ENCODE assay signal across 8 cellular contexts in genomic region chr19:38543807-38544568, GRCh38.
DNase-seq lines count a peak whose midpoint lies in the region; ATAC-seq lines count a peak whose summit lies in the region.

No MANE protein-coding gene starts in this region.

- DNase-seq in COLO829 (ENCODE audit: low spot score) (peak; percentile 96), GM19238 (ENCODE audit: insufficient read length, low spot score) (peak; percentile 40), NCI-H2227 treated with DMSO at 0.1 percent for 48 hours (lab: John Stamatoyannopoulos, UW) (peak; percentile 100), fibroblast of the conjunctiva (ENCODE audit: low read depth) (peak; percentile 69), non-pigmented ciliary epithelial cell (ENCODE audit: low read depth) (peak; percentile 62)
- peak; percentile 65 for DNase-seq in activated CD4-positive, alpha-beta memory T cell treated with anti-CD3 and anti-CD28 coated beads for 36 hours

- POLR2A ChIA-PET in activated CD4-positive, alpha-beta memory T cell treated with anti-CD3 and anti-CD28 coated beads for 36 hours (lab: Charles Lee): no interaction called here

- peak overlapping the region; percentile 51 for H3K4me3 Mint-ChIP-seq in activated CD4-positive, alpha-beta memory T cell treated with anti-CD3 and anti-CD28 coated beads for 36 hours

- peaks cover 27% of the 10 kb centered on the region for H3K4me1 Mint-ChIP-seq in activated CD4-positive, alpha-beta memory T cell treated with anti-CD3 and anti-CD28 coated beads for 36 hours (ENCODE audit: low read depth)

- ATAC-seq in GM19395 (IDR thresholded peaks at IDR 0.05; ENCODE audit: unreplicated experiment): no peak
- no peak for ATAC-seq in GM21619 (IDR thresholded peaks at IDR 0.05; ENCODE audit: unreplicated experiment)

- intact Hi-C loops in activated CD4-positive, alpha-beta memory T cell treated with anti-CD3 and anti-CD28 coated beads for 36 hours (cut with micrococcal nuclease): loop anchor here (1.0 kb wide), 2 partner anchors 74 to 90 kb away; no protein-coding TSS in a partner anchor

- H3K9me3 Mint-ChIP-seq in activated CD4-positive, alpha-beta memory T cell treated with anti-CD3 and anti-CD28 coated beads for 36 hours: peaks cover 4% of the 10 kb centered on the region

- peak overlapping the region; percentile 26 for H3K27ac Mint-ChIP-seq in activated CD4-positive, alpha-beta memory T cell treated with anti-CD3 and anti-CD28 coated beads for 36 hours

- CTCF ChIA-PET in activated CD4-positive, alpha-beta memory T cell treated with anti-CD3 and anti-CD28 coated beads for 36 hours (lab: Charles Lee): interaction anchor here (0.7 to 5.4 kb wide), 13 partner anchors 8 to 386 kb away, joined by 3 to 75 read pairs (median 5); partner anchors contain the start of genes EIF3K, FAM98C, MAP4K1 and MRPS12

- H3K27me3 Mint-ChIP-seq in activated CD4-positive, alpha-beta memory T cell treated with anti-CD3 and anti-CD28 coated beads for 36 hours: no peaks in the 10 kb centered on the region

- H3K36me3 Mint-ChIP-seq in activated CD4-positive, alpha-beta memory T cell treated with anti-CD3 and anti-CD28 coated beads for 36 hours: no peaks in the 10 kb centered on the region

Comparison
In these comparisons a context has a peak if more than half of its experiments do, and no peak if none do; other contexts are left out.
1. DNase-seq: peak in every context shown above with its lines; median percentile 100 in NCI-H2227 treated with DMSO at 0.1 percent for 48 hours; 96 in COLO829; 69 in fibroblast of the conjunctiva; 65 in activated CD4-positive, alpha-beta memory T cell treated with anti-CD3 and anti-CD28 coated beads for 36 hours; 62 in non-pigmented ciliary epithelial cell; 40 in GM19238.